In the genomic region with DNA sequence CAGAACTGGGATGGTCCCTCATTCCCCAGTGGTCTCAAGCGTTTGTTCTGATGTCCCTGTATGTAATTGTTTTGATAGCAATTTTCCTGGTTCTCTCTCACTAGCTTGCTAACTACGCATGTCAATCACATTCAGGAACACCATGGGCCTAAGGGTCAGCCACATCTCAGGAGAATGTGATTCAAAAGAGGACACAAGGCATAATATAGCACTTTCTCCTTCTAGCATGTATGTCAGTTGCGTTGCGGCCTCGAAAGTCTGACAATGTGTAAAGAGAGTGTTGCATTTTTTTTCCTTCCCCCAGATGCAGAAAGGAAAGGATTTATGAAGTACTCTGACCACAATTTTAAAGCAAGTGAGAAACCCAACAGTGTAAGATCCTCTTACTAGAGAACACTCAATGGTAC, we compare ENCODE assay signal across 1 cellular context.
TF ChIP-seq lines count a peak whose summit lies in the region.

No MANE protein-coding gene starts in this region.

TF ChIP-seq in WTC11, 78 proteins besides CTCF, POLR2A, EP300 and RAD21 (continued from another document):
- TF ChIP-seq, protein P1, sequence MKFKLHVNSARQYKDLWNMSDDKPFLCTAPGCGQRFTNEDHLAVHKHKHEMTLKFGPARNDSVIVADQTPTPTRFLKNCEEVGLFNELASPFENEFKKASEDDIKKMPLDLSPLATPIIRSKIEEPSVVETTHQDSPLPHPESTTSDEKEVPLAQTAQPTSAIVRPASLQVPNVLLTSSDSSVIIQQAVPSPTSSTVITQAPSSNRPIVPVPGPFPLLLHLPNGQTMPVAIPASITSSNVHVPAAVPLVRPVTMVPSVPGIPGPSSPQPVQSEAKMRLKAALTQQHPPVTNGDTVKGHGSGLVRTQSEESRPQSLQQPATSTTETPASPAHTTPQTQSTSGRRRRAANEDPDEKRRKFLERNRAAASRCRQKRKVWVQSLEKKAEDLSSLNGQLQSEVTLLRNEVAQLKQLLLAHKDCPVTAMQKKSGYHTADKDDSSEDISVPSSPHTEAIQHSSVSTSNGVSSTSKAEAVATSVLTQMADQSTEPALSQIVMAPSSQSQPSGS (CRISPR knock-in tag; IDR thresholded peaks at IDR 0.05; ENCODE audit: borderline replicate concordance, low read depth): no peak
